Comparison of ENCODE assay signal across 27 cellular contexts in genomic region chr5:132816554-132816953, GRCh38. TPM values are rescaled to one million over a fixed set of nuclear protein-coding genes. Genes with fewer than 3 reads are reported as not detected.
"Had no signal": no experiment of that assay in that cellular context is flagged by ENCODE, and none has a peak within 500 bp of the region (broad histone marks: within the 10 kb centered on the region; RNA-seq: fewer than 3 reads in every experiment).

No MANE protein-coding gene starts in this region.

- H3K36me3 ChIP-seq: breast epithelium, esophagus muscularis mucosa, gastrocnemius medialis, spleen, thoracic aorta had no signal

- H3K36me3 Mint-ChIP-seq: naive thymus-derived CD4-positive, alpha-beta T cell had no signal

- H3K9me3 ChIP-seq: breast epithelium, esophagus muscularis mucosa, gastrocnemius medialis, thoracic aorta had no signal

- H3K4me1 ChIP-seq: breast epithelium had no signal

- H3K4me3 ChIP-seq: breast epithelium, esophagus muscularis mucosa, gastrocnemius medialis, spleen, thoracic aorta had no signal

- H3K27ac ChIP-seq: breast epithelium, esophagus muscularis mucosa, gastrocnemius medialis, spleen, thoracic aorta had no signal

- H3K9me3 Mint-ChIP-seq: activated T-helper 1 cell treated with anti-CD3 and anti-CD28 coated beads, Interleukin-12 subunit alpha, Interleukin-12 subunit beta, Interleukin-2, Interleukin-4 antibody, amounts not matched to agents 30 ng/mL and 10 ng/mL and 1 ng/mL, durations not matched to agents 14 hours and 24 hours and 36 hours; dendritic cell treated with granulocyte-macrophage colony-stimulating factor and Interleukin-4, amounts not matched to agents 40 ng/mL and 50 ng/mL, for 4 days; neural crest cell; T-helper 2 cell treated with Interferon-gamma antibody and Interleukin-4, amounts not matched to agents 5 μg/mL and 100 μg/mL, for 36 hours had no signal

- H3K27ac Mint-ChIP-seq: activated T-helper 1 cell treated with anti-CD3 and anti-CD28 coated beads, Interleukin-12 subunit alpha, Interleukin-12 subunit beta, Interleukin-2, Interleukin-4 antibody, amounts not matched to agents 30 ng/mL and 10 ng/mL and 1 ng/mL, durations not matched to agents 14 hours and 24 hours and 36 hours; dendritic cell treated with granulocyte-macrophage colony-stimulating factor and Interleukin-4, amounts not matched to agents 40 ng/mL and 50 ng/mL, for 4 days; naive thymus-derived CD4-positive, alpha-beta T cell; T-helper 2 cell treated with Interferon-gamma antibody and Interleukin-4, amounts not matched to agents 5 μg/mL and 100 μg/mL, for 36 hours had no signal

- H3K4me3 Mint-ChIP-seq: activated T-helper 1 cell treated with anti-CD3 and anti-CD28 coated beads, Interleukin-12 subunit alpha, Interleukin-12 subunit beta, Interleukin-2, Interleukin-4 antibody, amounts not matched to agents 30 ng/mL and 10 ng/mL and 1 ng/mL, durations not matched to agents 14 hours and 24 hours and 36 hours; dendritic cell treated with granulocyte-macrophage colony-stimulating factor and Interleukin-4, amounts not matched to agents 40 ng/mL and 50 ng/mL, for 4 days; naive thymus-derived CD4-positive, alpha-beta T cell; neural crest cell; T-helper 2 cell treated with Interferon-gamma antibody and Interleukin-4, amounts not matched to agents 5 μg/mL and 100 μg/mL, for 36 hours had no signal

- DNase-seq: activated CD4-positive, alpha-beta T cell treated with anti-CD3 and anti-CD28 coated beads for 4 hours; activated CD4-positive, alpha-beta T cell treated with anti-CD3 and anti-CD28 coated beads, Interleukin-2, amount 50 U/mL, for 4 hours; activated CD4-positive, CD25-positive, alpha-beta regulatory T cell; activated effector memory CD4-positive, alpha-beta T cell treated with anti-CD3 and anti-CD28 coated beads, Interleukin-2, amount 50 U/mL, for 16 hours; activated naive CD4-positive, alpha-beta T cell treated with anti-CD3 and anti-CD28 coated beads, Interleukin-2, amount 50 U/mL, for 16 hours; activated T-cell treated with anti-CD3 and anti-CD28 coated beads, Interleukin-2, amount 50 U/mL, for 1 hour; central memory CD4-positive, alpha-beta T cell; effector CD4-positive, alpha-beta T cell; gastrocnemius medialis; glutamatergic neuron; left colon; midbrain; naive thymus-derived CD4-positive, alpha-beta T cell; nucleus accumbens; right cardiac atrium; spleen; stimulated activated naive CD4-positive, alpha-beta T cell treated with Interleukin-2 at 50 U/mL for 16 hours; T-helper 1 cell; trophoblast cell had no signal

RNA-seq across cellular contexts. Expression of gene SOWAHA, which starts 3.5 kb away (rescaled TPM):
- total RNA-seq: neural crest cell, pulmonary artery endothelial cell, spleen had no signal

RNA-seq across cellular contexts. Expression of gene GDF9, which starts 49.7 kb away (rescaled TPM):
- total RNA-seq: thoracic aorta had no signal
